12 cellular contexts compared by ENCODE assay signal in genomic region chr3:176978441-176978840, GRCh38.
"Had no signal": no experiment of that assay in that cellular context is flagged by ENCODE, and none has a peak within 500 bp of the region (broad histone marks: within the 10 kb centered on the region; RNA-seq: fewer than 3 reads in every experiment).

No MANE protein-coding gene starts in this region.

- H3K4me3 ChIP-seq: colonic mucosa, left lung, pancreas, spleen, upper lobe of right lung had no signal

- H3K36me3 ChIP-seq: colonic mucosa, left lung, pancreas, spleen, upper lobe of right lung had no signal

- H3K27ac ChIP-seq: colonic mucosa, left lung, pancreas, spleen, upper lobe of right lung had no signal

- DNase-seq: activated CD4-positive, alpha-beta T cell treated with anti-CD3 and anti-CD28 coated beads for 4 hours; activated CD8-positive, alpha-beta T cell treated with anti-CD3 and anti-CD28 coated beads for 36 hours; activated gamma-delta T cell; activated T-cell treated with anti-CD3 and anti-CD28 coated beads, Interleukin-2, amount 50 U/mL, for 4 hours; caudate nucleus; colonic mucosa; islet precursor cell; left lung; naive B cell; pancreas; spleen; upper lobe of right lung had no signal

- H3K27me3 ChIP-seq: colonic mucosa, left lung, pancreas, spleen, upper lobe of right lung had no signal

- H3K4me1 ChIP-seq: colonic mucosa, left lung, pancreas, spleen, upper lobe of right lung had no signal

- H3K9me3 ChIP-seq: colonic mucosa, pancreas, upper lobe of right lung had no signal
